ENCODE assay signal across 1 cellular context in the genomic region with DNA sequence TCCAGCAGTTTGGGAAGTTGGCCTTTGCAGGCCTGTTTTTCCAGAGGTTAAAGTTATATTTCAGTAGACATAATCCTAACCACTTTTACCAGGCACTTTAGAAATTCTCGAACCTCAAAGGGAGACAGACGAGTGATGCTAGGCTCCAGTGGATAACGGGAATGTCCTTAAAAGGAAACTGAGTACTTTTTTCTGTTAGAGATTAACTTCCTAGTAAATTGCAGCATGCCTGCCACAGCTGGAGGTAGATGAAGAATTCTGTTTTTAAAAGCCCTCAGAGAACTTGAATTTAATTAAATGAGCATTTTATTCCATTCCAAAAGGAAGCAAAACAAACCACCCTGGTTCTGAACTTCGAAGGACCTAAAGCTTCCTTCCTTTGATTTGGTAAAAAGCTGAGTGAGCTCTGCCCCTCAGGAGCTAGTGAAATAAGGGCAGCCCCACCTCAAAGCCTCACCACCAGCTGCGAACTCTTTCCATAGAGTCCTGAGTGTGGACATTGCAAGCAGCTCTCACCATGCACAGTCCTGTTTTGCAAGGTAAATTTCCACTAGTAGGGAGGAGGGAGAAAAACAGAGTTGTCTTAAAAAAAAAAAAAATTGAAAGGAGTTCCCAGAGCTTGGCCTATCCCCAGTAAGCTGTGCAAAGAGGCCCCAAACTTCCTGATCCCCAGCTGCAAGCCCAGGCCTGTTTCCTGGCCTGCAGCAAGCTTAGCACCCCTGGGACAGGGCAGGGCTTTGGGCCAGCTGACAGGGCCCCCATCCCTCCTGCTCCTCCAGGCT.
TF ChIP-seq lines count a peak whose summit lies in the region.

No MANE protein-coding gene starts in this region.

TF ChIP-seq in H1, 55 proteins besides CTCF, POLR2A, EP300 and RAD21:
- 0 out of 4 replicates have a peak, but pooled peaks of 1 of the 2 experiments have one; percentile 36 for TF ChIP-seq SIN3A (conservative IDR thresholded peaks at IDR 0.05 in 1 of 2, IDR thresholded peaks at IDR 0.05 in 1 of 2; ENCODE audit: low read depth in 1 of 2, low read length in 2 of 2)
- TF ChIP-seq SRF (IDR thresholded peaks at IDR 0.05; ENCODE audit: low read depth, low read length), result peak; percentile 79; the same call in 1 of the 2 replicates
- peak; percentile 31; the same call in 1 of the 2 replicates for TF ChIP-seq TEAD4 (IDR thresholded peaks at IDR 0.05; ENCODE audit: low read depth, low read length)
- TF ChIP-seq JUN (IDR thresholded peaks at IDR 0.05; ENCODE audit: low read depth, low read length), result no peak
- TF ChIP-seq TAF7 (optimal IDR thresholded peaks at IDR 0.05; ENCODE audit: borderline replicate concordance, low read depth, low read length), result no peak
- TF ChIP-seq, protein P1, sequence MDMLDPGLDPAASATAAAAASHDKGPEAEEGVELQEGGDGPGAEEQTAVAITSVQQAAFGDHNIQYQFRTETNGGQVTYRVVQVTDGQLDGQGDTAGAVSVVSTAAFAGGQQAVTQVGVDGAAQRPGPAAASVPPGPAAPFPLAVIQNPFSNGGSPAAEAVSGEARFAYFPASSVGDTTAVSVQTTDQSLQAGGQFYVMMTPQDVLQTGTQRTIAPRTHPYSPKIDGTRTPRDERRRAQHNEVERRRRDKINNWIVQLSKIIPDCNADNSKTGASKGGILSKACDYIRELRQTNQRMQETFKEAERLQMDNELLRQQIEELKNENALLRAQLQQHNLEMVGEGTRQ (IDR thresholded peaks at IDR 0.05; ENCODE audit: low read length), result no peak
- 0 out of 2 replicates have a peak, but pooled peaks have one; percentile 57 for TF ChIP-seq RBBP5 (IDR thresholded peaks at IDR 0.05; ENCODE audit: borderline replicate concordance, low read depth, low read length)
- TF ChIP-seq SP1 (IDR thresholded peaks at IDR 0.05; ENCODE audit: low read depth, low read length), result 0 out of 2 replicates have a peak, but pooled peaks have one; percentile 49
- TF ChIP-seq POLR2AphosphoS5 (IDR thresholded peaks at IDR 0.05; ENCODE audit: low read depth, low read length), result peak; percentile 56; the same call in 1 of the 2 replicates
- TF ChIP-seq CTBP2 (IDR thresholded peaks at IDR 0.05; ENCODE audit: borderline replicate concordance, insufficient read depth, insufficient read length, low read length), result peak; percentile 9
- no peak for TF ChIP-seq GTF2F1 (IDR thresholded peaks at IDR 0.05; ENCODE audit: borderline replicate concordance, low read depth, low read length)
- TF ChIP-seq, protein P2, sequence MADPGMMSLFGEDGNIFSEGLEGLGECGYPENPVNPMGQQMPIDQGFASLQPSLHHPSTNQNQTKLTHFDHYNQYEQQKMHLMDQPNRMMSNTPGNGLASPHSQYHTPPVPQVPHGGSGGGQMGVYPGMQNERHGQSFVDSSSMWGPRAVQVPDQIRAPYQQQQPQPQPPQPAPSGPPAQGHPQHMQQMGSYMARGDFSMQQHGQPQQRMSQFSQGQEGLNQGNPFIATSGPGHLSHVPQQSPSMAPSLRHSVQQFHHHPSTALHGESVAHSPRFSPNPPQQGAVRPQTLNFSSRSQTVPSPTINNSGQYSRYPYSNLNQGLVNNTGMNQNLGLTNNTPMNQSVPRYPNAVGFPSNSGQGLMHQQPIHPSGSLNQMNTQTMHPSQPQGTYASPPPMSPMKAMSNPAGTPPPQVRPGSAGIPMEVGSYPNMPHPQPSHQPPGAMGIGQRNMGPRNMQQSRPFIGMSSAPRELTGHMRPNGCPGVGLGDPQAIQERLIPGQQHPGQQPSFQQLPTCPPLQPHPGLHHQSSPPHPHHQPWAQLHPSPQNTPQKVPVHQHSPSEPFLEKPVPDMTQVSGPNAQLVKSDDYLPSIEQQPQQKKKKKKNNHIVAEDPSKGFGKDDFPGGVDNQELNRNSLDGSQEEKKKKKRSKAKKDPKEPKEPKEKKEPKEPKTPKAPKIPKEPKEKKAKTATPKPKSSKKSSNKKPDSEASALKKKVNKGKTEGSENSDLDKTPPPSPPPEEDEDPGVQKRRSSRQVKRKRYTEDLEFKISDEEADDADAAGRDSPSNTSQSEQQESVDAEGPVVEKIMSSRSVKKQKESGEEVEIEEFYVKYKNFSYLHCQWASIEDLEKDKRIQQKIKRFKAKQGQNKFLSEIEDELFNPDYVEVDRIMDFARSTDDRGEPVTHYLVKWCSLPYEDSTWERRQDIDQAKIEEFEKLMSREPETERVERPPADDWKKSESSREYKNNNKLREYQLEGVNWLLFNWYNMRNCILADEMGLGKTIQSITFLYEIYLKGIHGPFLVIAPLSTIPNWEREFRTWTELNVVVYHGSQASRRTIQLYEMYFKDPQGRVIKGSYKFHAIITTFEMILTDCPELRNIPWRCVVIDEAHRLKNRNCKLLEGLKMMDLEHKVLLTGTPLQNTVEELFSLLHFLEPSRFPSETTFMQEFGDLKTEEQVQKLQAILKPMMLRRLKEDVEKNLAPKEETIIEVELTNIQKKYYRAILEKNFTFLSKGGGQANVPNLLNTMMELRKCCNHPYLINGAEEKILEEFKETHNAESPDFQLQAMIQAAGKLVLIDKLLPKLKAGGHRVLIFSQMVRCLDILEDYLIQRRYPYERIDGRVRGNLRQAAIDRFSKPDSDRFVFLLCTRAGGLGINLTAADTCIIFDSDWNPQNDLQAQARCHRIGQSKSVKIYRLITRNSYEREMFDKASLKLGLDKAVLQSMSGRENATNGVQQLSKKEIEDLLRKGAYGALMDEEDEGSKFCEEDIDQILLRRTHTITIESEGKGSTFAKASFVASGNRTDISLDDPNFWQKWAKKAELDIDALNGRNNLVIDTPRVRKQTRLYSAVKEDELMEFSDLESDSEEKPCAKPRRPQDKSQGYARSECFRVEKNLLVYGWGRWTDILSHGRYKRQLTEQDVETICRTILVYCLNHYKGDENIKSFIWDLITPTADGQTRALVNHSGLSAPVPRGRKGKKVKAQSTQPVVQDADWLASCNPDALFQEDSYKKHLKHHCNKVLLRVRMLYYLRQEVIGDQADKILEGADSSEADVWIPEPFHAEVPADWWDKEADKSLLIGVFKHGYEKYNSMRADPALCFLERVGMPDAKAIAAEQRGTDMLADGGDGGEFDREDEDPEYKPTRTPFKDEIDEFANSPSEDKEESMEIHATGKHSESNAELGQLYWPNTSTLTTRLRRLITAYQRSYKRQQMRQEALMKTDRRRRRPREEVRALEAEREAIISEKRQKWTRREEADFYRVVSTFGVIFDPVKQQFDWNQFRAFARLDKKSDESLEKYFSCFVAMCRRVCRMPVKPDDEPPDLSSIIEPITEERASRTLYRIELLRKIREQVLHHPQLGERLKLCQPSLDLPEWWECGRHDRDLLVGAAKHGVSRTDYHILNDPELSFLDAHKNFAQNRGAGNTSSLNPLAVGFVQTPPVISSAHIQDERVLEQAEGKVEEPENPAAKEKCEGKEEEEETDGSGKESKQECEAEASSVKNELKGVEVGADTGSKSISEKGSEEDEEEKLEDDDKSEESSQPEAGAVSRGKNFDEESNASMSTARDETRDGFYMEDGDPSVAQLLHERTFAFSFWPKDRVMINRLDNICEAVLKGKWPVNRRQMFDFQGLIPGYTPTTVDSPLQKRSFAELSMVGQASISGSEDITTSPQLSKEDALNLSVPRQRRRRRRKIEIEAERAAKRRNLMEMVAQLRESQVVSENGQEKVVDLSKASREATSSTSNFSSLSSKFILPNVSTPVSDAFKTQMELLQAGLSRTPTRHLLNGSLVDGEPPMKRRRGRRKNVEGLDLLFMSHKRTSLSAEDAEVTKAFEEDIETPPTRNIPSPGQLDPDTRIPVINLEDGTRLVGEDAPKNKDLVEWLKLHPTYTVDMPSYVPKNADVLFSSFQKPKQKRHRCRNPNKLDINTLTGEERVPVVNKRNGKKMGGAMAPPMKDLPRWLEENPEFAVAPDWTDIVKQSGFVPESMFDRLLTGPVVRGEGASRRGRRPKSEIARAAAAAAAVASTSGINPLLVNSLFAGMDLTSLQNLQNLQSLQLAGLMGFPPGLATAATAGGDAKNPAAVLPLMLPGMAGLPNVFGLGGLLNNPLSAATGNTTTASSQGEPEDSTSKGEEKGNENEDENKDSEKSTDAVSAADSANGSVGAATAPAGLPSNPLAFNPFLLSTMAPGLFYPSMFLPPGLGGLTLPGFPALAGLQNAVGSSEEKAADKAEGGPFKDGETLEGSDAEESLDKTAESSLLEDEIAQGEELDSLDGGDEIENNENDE (IDR thresholded peaks at IDR 0.05; ENCODE audit: insufficient replicate concordance, low read length), result peak; percentile 60
